ENCODE assay signal across 22 cellular contexts in the genomic region with DNA sequence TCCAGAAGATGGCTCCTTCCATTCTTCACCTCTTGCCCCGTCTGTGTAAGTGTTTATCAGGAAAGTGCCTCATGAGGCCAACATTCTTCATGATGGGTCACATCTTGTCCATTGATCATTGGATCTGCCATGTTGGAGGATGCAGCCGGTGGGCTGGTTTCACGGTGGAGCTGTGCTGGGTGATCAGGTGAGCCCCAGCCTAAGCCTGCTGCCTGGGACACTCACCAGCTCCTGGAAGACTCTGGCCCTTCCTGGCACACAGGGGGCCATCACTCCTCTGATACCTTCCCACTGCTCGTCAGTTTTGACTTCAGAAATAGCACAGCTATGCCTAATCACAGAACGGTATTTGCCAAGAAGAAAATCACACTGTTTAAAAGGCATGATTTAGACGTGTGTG. TPM values are rescaled to one million over a fixed set of nuclear protein-coding genes. Genes with fewer than 3 reads are reported as not detected.
A peak's percentile ranks its signal among the peaks of the same experiment; 100 is the strongest.
DNase-seq lines count a peak whose midpoint lies in the region; ATAC-seq, FAIRE-seq and TF ChIP-seq lines count a peak whose summit lies in the region.
"Had no signal": no experiment of that assay in that cellular context is flagged by ENCODE, and none has a peak within 500 bp of the region (broad histone marks: within the 10 kb centered on the region; RNA-seq: fewer than 3 reads in every experiment).

No MANE protein-coding gene starts in this region.

- H3K23ac ChIP-seq in H1 (ENCODE audit: insufficient read length), result no peak overlapping the region

- H3K4me1 ChIP-seq in H1 (replicated peaks in 1 of 4; ENCODE audit: control insufficient read depth in 3 of 4, insufficient read depth in 4 of 4, low read length in 3 of 4) (no peaks in the 10 kb centered on the region), GM23248 (ENCODE audit: insufficient read depth) (no peaks in the 10 kb centered on the region)
- H3K4me1 ChIP-seq: Peyer's patch, SJSA1 had no signal

- no peak overlapping the region for H4K91ac ChIP-seq in H1 (replicated peaks; ENCODE audit: insufficient read length, low read length)

- TF ChIP-seq RAD21 in H1 (IDR thresholded peaks at IDR 0.05 in 1 of 2, conservative IDR thresholded peaks at IDR 0.05 in 1 of 2; ENCODE audit: low read depth in 2 of 2, low read length in 2 of 2), result no peak

- POLR2A ChIA-PET in H1 (lab: Charles Lee; ENCODE audit: partially characterized antibody), result no interaction called here

- peaks cover 0 to 7% of the 10 kb centered on the region in 2 experiments for H4K20me1 ChIP-seq in H1 (replicated peaks in 1 of 2; ENCODE audit: control insufficient read depth in 1 of 2, insufficient read depth in 2 of 2, low read length in 2 of 2)
- H4K20me1 ChIP-seq in GM23248 (ENCODE audit: insufficient read depth), result no peaks in the 10 kb centered on the region
- H4K20me1 ChIP-seq: BLaER1 treated with 17β-estradiol and CSF1 and Interleukin-3, amounts not matched to agents 10 nM and 100 nM had no signal

- H4K5ac ChIP-seq in H1 (ENCODE audit: insufficient read length, low read depth, low read length), result no peak overlapping the region

- no peak overlapping the region for H3K14ac ChIP-seq in H1 (ENCODE audit: insufficient read length)

- peak overlapping the region; percentile 72 for H3K27ac Mint-ChIP-seq in stimulated activated naive CD8-positive, alpha-beta T cell treated with anti-CD3 and anti-CD28 coated beads, Interleukin-15, Interleukin-2, amounts not matched to agents 100 ng/mL and 50 ng/mL, for 24 hours
- peak overlapping the region in 1 of 2 donors; percentile 39 for H3K27ac Mint-ChIP-seq in stimulated activated naive CD8-positive, alpha-beta T cell treated with anti-CD3 and anti-CD28 coated beads, Interleukin-15, amount 100 ng/mL, for 72 hours
- peak overlapping the region; percentile 70 for H3K27ac Mint-ChIP-seq in activated T-helper 1 cell treated with anti-CD3 and anti-CD28 coated beads, Interleukin-12 subunit alpha, Interleukin-12 subunit beta, Interleukin-2, Interleukin-4 antibody, amounts not matched to agents 30 ng/mL and 10 ng/mL and 1 ng/mL, durations not matched to agents 14 hours and 24 hours and 36 hours

- H2AFZ ChIP-seq in H1 (ENCODE audit: low read length) (no peak overlapping the region), GM23248 (no peak overlapping the region)

- H3K79me2 ChIP-seq in H1 (ENCODE audit: control insufficient read depth in 1 of 2, insufficient read depth in 2 of 2, low read length in 2 of 2) (no peaks in the 10 kb centered on the region), GM23248 (ENCODE audit: insufficient read depth) (no peaks in the 10 kb centered on the region)

- H4K8ac ChIP-seq in H1 (ENCODE audit: extremely low read depth, insufficient read depth, low read length), result no peak overlapping the region

- H3K79me1 ChIP-seq in H1 (ENCODE audit: low read depth, low read length), result no peaks in the 10 kb centered on the region

- in situ Hi-C loops in GM23248 (cut with MboI), result no loop called here

- H3K9me2 ChIP-seq in GM23248 (ENCODE audit: insufficient read depth), result no peaks in the 10 kb centered on the region

- no peak overlapping the region for H2BK20ac ChIP-seq in H1 (ENCODE audit: low read length)

- no peak overlapping the region for H3K4ac ChIP-seq in H1 (replicated peaks; ENCODE audit: insufficient read length, low read depth, low read length)

- no peak for DNase-seq in stimulated activated naive CD8-positive, alpha-beta T cell treated with anti-CD3 and anti-CD28 coated beads, Interleukin-15, amount 100 ng/mL, for 72 hours
- no peak for DNase-seq in activated T-helper 1 cell treated with anti-CD3 and anti-CD28 coated beads, Interleukin-12 subunit alpha, Interleukin-12 subunit beta, Interleukin-2, Interleukin-4 antibody, amounts not matched to agents 30 ng/mL and 10 ng/mL and 1 ng/mL, durations not matched to agents 14 hours and 24 hours and 36 hours (ENCODE audit: low spot score)
- no peak for DNase-seq in H1 (ENCODE audit: low read depth in 1 of 2, low spot score in 2 of 2)
- DNase-seq in GM10266 (ENCODE audit: extremely low spot score), result no peak
- no peak for DNase-seq in GM23248
- DNase-seq: COR-L47; DMS 273 treated with DMSO at 0.1 percent for 48 hours; HCEC 1CT; KG1; NCI-H1105 treated with DMSO at 0.1 percent for 48 hours; NCI-H1694; NCI-H2081 treated with DMSO at 0.1 percent for 48 hours; NCI-H748 treated with DMSO at 0.1 percent for 48 hours; NK-92 treated with Interleukin-12 subunit alpha and Interleukin-12 subunit beta, amount 100 ng/mL, for 24 hours; Peyer's patch had no signal

- no peak overlapping the region for H2BK12ac ChIP-seq in H1 (ENCODE audit: low read depth, low read length)

- 81% methylated on average over 6 of the region's 6 CpGs; no CpG with 5 or more reads in 1 of the 2 experiments for WGBS in H1 (ENCODE audit: extremely low coverage in 1 of 2, insufficient coverage in 1 of 2, insufficient read length in 1 of 2, insufficient replicate concordance in 2 of 2, low coverage in 1 of 2, low lambda C conversion rate in 2 of 2, missing lambda C conversion rate in 1 of 2), 2 experiments
- 32% methylated on average over 6 of the region's 6 CpGs for WGBS in GM23248 (ENCODE audit: low coverage in 1 of 2, low lambda C conversion rate in 2 of 2, missing lambda C conversion rate in 2 of 2), 2 experiments

- CTCF ChIA-PET in H1 (lab: Charles Lee; ENCODE audit: partially characterized antibody), result interaction anchor here (1.4 to 1.6 kb wide), 4 partner anchors 30 to 183 kb away, joined by 4 to 7 read pairs (median 5); no protein-coding TSS in a partner anchor

- FAIRE-seq in H1 (lab: Jason Lieb, UNC), result no peak
- FAIRE-seq: G401.6, HepG2 had no signal

- H3K23me2 ChIP-seq in H1 (ENCODE audit: low read depth, low read length), result peaks cover 6% of the 10 kb centered on the region; the same call in 1 of the 2 replicates

- peaks cover 70% of the 10 kb centered on the region for H3K4me1 Mint-ChIP-seq in stimulated activated naive CD8-positive, alpha-beta T cell treated with anti-CD3 and anti-CD28 coated beads, Interleukin-15, Interleukin-2, amounts not matched to agents 100 ng/mL and 50 ng/mL, for 24 hours (ENCODE audit: low read depth)
- peaks cover 95% of the 10 kb centered on the region for H3K4me1 Mint-ChIP-seq in stimulated activated naive CD8-positive, alpha-beta T cell treated with anti-CD3 and anti-CD28 coated beads, Interleukin-15, amount 100 ng/mL, for 72 hours
- H3K4me1 Mint-ChIP-seq in activated T-helper 1 cell treated with anti-CD3 and anti-CD28 coated beads, Interleukin-12 subunit alpha, Interleukin-12 subunit beta, Interleukin-2, Interleukin-4 antibody, amounts not matched to agents 30 ng/mL and 10 ng/mL and 1 ng/mL, durations not matched to agents 14 hours and 24 hours and 36 hours (ENCODE audit: low read depth), result peaks cover 49% of the 10 kb centered on the region

- TF ChIP-seq EP300 in H1 (IDR thresholded peaks at IDR 0.05; ENCODE audit: borderline replicate concordance in 1 of 2, low read depth in 2 of 2, low read length in 2 of 2), result no peak

- H3K4me2 ChIP-seq in H1 (ENCODE audit: insufficient read depth in 1 of 2, low read depth in 2 of 2, low read length in 2 of 2), result no peak overlapping the region
- no peak overlapping the region for H3K4me2 ChIP-seq in GM23248 (ENCODE audit: unreplicated experiment)
- H3K4me2 ChIP-seq: BLaER1 treated with 17β-estradiol and CSF1 and Interleukin-3, amounts not matched to agents 10 nM and 100 nM had no signal

- no peak for TF ChIP-seq POLR2A in H1 (IDR thresholded peaks at IDR 0.05; ENCODE audit: control extremely low read depth in 1 of 2, low read depth in 2 of 2, low read length in 2 of 2)

- 0 out of 2 replicates have a peak overlapping the region, but pooled peaks have one; percentile 8 for H2BK15ac ChIP-seq in H1 (ENCODE audit: low read length)

- TF ChIP-seq CTCF in H1 (IDR thresholded peaks at IDR 0.05; ENCODE audit: control extremely low read depth in 1 of 3, insufficient read depth in 1 of 3, low read depth in 1 of 3, low read length in 3 of 3) (no peak), GM10266 (IDR thresholded peaks at IDR 0.05; ENCODE audit: control insufficient read depth, insufficient read depth, low read depth, missing control alignments) (no peak)

- H3K56ac ChIP-seq in H1 (replicated peaks; ENCODE audit: insufficient read length, low read depth, low read length), result no peak overlapping the region

- H2BK120ac ChIP-seq in H1 (replicated peaks; ENCODE audit: low read depth, low read length), result no peak overlapping the region

- no peak for ATAC-seq in stimulated activated naive CD8-positive, alpha-beta T cell treated with anti-CD3 and anti-CD28 coated beads, Interleukin-15, amount 100 ng/mL, for 72 hours
- no peak for ATAC-seq in HG02981 (IDR thresholded peaks at IDR 0.05; ENCODE audit: unreplicated experiment)
- ATAC-seq: HepG2 had no signal

- no peak overlapping the region for H2BK5ac ChIP-seq in H1 (ENCODE audit: low read depth, low read length)

- no peak overlapping the region for H3K4me3 Mint-ChIP-seq in stimulated activated naive CD8-positive, alpha-beta T cell treated with anti-CD3 and anti-CD28 coated beads, Interleukin-15, Interleukin-2, amounts not matched to agents 100 ng/mL and 50 ng/mL, for 24 hours
- H3K4me3 Mint-ChIP-seq in stimulated activated naive CD8-positive, alpha-beta T cell treated with anti-CD3 and anti-CD28 coated beads, Interleukin-15, amount 100 ng/mL, for 72 hours, result no peak overlapping the region
- H3K4me3 Mint-ChIP-seq in activated T-helper 1 cell treated with anti-CD3 and anti-CD28 coated beads, Interleukin-12 subunit alpha, Interleukin-12 subunit beta, Interleukin-2, Interleukin-4 antibody, amounts not matched to agents 30 ng/mL and 10 ng/mL and 1 ng/mL, durations not matched to agents 14 hours and 24 hours and 36 hours, result no peak overlapping the region

- no peaks in the 10 kb centered on the region for H3K27me3 ChIP-seq in H1 (replicated peaks in 1 of 4; ENCODE audit: control insufficient read depth in 3 of 4, extremely low read depth in 1 of 4, insufficient read depth in 3 of 4, low read length in 3 of 4)
- no peaks in the 10 kb centered on the region for H3K27me3 ChIP-seq in GM23248 (replicated peaks; ENCODE audit: insufficient read depth)
- H3K27me3 ChIP-seq: BLaER1 treated with 17β-estradiol and CSF1 and Interleukin-3, amounts not matched to agents 10 nM and 100 nM; Peyer's patch; SJSA1 had no signal

- H3K27me3 Mint-ChIP-seq in stimulated activated naive CD8-positive, alpha-beta T cell treated with anti-CD3 and anti-CD28 coated beads, Interleukin-15, Interleukin-2, amounts not matched to agents 100 ng/mL and 50 ng/mL, for 24 hours, result peaks cover 3% of the 10 kb centered on the region
- H3K27me3 Mint-ChIP-seq in stimulated activated naive CD8-positive, alpha-beta T cell treated with anti-CD3 and anti-CD28 coated beads, Interleukin-15, amount 100 ng/mL, for 72 hours, result no peaks in the 10 kb centered on the region
- H3K27me3 Mint-ChIP-seq in activated T-helper 1 cell treated with anti-CD3 and anti-CD28 coated beads, Interleukin-12 subunit alpha, Interleukin-12 subunit beta, Interleukin-2, Interleukin-4 antibody, amounts not matched to agents 30 ng/mL and 10 ng/mL and 1 ng/mL, durations not matched to agents 14 hours and 24 hours and 36 hours (ENCODE audit: insufficient read depth), result no peaks in the 10 kb centered on the region

- intact Hi-C loops in activated T-helper 1 cell treated with anti-CD3 and anti-CD28 coated beads, Interleukin-12 subunit alpha, Interleukin-12 subunit beta, Interleukin-2, Interleukin-4 antibody, amounts not matched to agents 30 ng/mL and 10 ng/mL and 1 ng/mL, durations not matched to agents 14 hours and 24 hours and 36 hours (cut with micrococcal nuclease), result loop anchor here (2.0 kb wide), 1 partner anchor 49 kb away; no protein-coding TSS in a partner anchor

- H3K4me3 ChIP-seq in H1 (ENCODE audit: extremely low read depth in 1 of 4, insufficient read depth in 2 of 4, low read depth in 3 of 4, low read length in 4 of 4) (no peak overlapping the region), GM23248 (no peak overlapping the region)
- H3K4me3 ChIP-seq: BLaER1 treated with 17β-estradiol and CSF1 and Interleukin-3, amounts not matched to agents 10 nM and 100 nM; Peyer's patch; SJSA1 had no signal

- H3K9me3 ChIP-seq in H1 (ENCODE audit: insufficient read depth in 2 of 2, low read depth in 1 of 2, low read length in 1 of 2) (no peaks in the 10 kb centered on the region), GM23248 (ENCODE audit: low read depth) (no peaks in the 10 kb centered on the region)
- H3K9me3 ChIP-seq: Peyer's patch, SJSA1 had no signal

- H3K9ac ChIP-seq in H1 (replicated peaks in 1 of 4; ENCODE audit: extremely low read depth in 1 of 4, low read depth in 3 of 4, low read length in 3 of 4), result no peak overlapping the region
- H3K9ac ChIP-seq in GM23248, result no peak overlapping the region
- H3K9ac ChIP-seq: BLaER1 treated with 17β-estradiol and CSF1 and Interleukin-3, amounts not matched to agents 10 nM and 100 nM had no signal

- no peak overlapping the region for H3K18ac ChIP-seq in H1 (ENCODE audit: extremely low read depth, low read length)

- H3K36me3 ChIP-seq in H1 (ENCODE audit: control insufficient read depth in 2 of 4, insufficient read depth in 4 of 4, low read length in 3 of 4) (no peaks in the 10 kb centered on the region), GM23248 (ENCODE audit: low read depth) (no peaks in the 10 kb centered on the region)
- H3K36me3 ChIP-seq: BLaER1 treated with 17β-estradiol and CSF1 and Interleukin-3, amounts not matched to agents 10 nM and 100 nM; Peyer's patch; SJSA1 had no signal

- H3K36me3 Mint-ChIP-seq in stimulated activated naive CD8-positive, alpha-beta T cell treated with anti-CD3 and anti-CD28 coated beads, Interleukin-15, Interleukin-2, amounts not matched to agents 100 ng/mL and 50 ng/mL, for 24 hours (ENCODE audit: low read depth), result peaks cover 80% of the 10 kb centered on the region
- H3K36me3 Mint-ChIP-seq in activated T-helper 1 cell treated with anti-CD3 and anti-CD28 coated beads, Interleukin-12 subunit alpha, Interleukin-12 subunit beta, Interleukin-2, Interleukin-4 antibody, amounts not matched to agents 30 ng/mL and 10 ng/mL and 1 ng/mL, durations not matched to agents 14 hours and 24 hours and 36 hours (ENCODE audit: low read depth), result peaks cover 90% of the 10 kb centered on the region

- H2AK5ac ChIP-seq in H1 (ENCODE audit: low read depth, low read length), result no peak overlapping the region

- H3K9me3 Mint-ChIP-seq in stimulated activated naive CD8-positive, alpha-beta T cell treated with anti-CD3 and anti-CD28 coated beads, Interleukin-15, Interleukin-2, amounts not matched to agents 100 ng/mL and 50 ng/mL, for 24 hours, result peaks cover 5% of the 10 kb centered on the region
- H3K9me3 Mint-ChIP-seq in stimulated activated naive CD8-positive, alpha-beta T cell treated with anti-CD3 and anti-CD28 coated beads, Interleukin-15, amount 100 ng/mL, for 72 hours, result peaks cover 6 to 8% of the 10 kb centered on the region in 2 donors
- H3K9me3 Mint-ChIP-seq in activated T-helper 1 cell treated with anti-CD3 and anti-CD28 coated beads, Interleukin-12 subunit alpha, Interleukin-12 subunit beta, Interleukin-2, Interleukin-4 antibody, amounts not matched to agents 30 ng/mL and 10 ng/mL and 1 ng/mL, durations not matched to agents 14 hours and 24 hours and 36 hours, result no peaks in the 10 kb centered on the region

- H3K27ac ChIP-seq in H1 (ENCODE audit: low read depth, low read length) (no peak overlapping the region), GM23248 (no peak overlapping the region)
- H3K27ac ChIP-seq: BLaER1 treated with 17β-estradiol and CSF1 and Interleukin-3, amounts not matched to agents 10 nM and 100 nM; Peyer's patch; SJSA1 had no signal

- no peaks in the 10 kb centered on the region for H3F3A ChIP-seq in GM23248 (ENCODE audit: insufficient read depth)

RNA-seq across cellular contexts. Expression of a gene that starts 38.3 kb away (rescaled TPM):
- 69.1 and 70.8 TPM in 2 replicates for total RNA-seq in activated T-helper 1 cell treated with anti-CD3 and anti-CD28 coated beads, Interleukin-12 subunit alpha, Interleukin-12 subunit beta, Interleukin-2, Interleukin-4 antibody, amounts not matched to agents 30 ng/mL and 10 ng/mL and 1 ng/mL, durations not matched to agents 14 hours and 24 hours and 36 hours
- not detected in 2 replicates for total RNA-seq in H1 (2021; fragmentation: NEBNext Ultra II Directional; extraction: Animal tissue kit (Norgen Biotek cat#: 25700))
- polyA plus RNA-seq in H1 (2011; rRNA removed) (not detected in 2 replicates), GM23248 (2016; fragmentation: Nextera tagmentation; extraction: Ambion mirVana) (not detected in 2 replicates)
- polyA plus RNA-seq in H1 (2011; cell fraction: cytosol; rRNA removed), result not detected
- not detected for polyA plus RNA-seq in H1 (2011; cell fraction: nucleus; rRNA removed)
- not detected in 4 replicates for polyA plus RNA-seq in H1 (2012, experiment 1 of 2)
- polyA plus RNA-seq in H1 (2012, experiment 2 of 2), result not detected
- polyA plus RNA-seq in H1 (2013, experiment 1 of 2), result not detected
- polyA plus RNA-seq in H1 (2013, experiment 2 of 2), result not detected
- polyA minus RNA-seq in H1 (2011; rRNA and poly(A)+ RNA removed), result 0.19 TPM in 1 of 2 replicates, not detected in the other
- polyA minus RNA-seq in H1 (2011; cell fraction: cytosol; rRNA and poly(A)+ RNA removed), result not detected
- not detected for polyA minus RNA-seq in H1 (2011; cell fraction: nucleus; rRNA and poly(A)+ RNA removed)
- total RNA-seq in GM23248 (2014; rRNA removed; shearing (Covaris generic)), result not detected in 2 replicates
- total RNA-seq: HepG2, NCI-H460, SJSA1 had no signal
- polyA plus RNA-seq: HepG2 had no signal

RNA-seq across cellular contexts. Expression of a gene that starts 46.1 kb away (rescaled TPM):
- 33.7 and 41.3 TPM in 2 replicates for total RNA-seq in activated T-helper 1 cell treated with anti-CD3 and anti-CD28 coated beads, Interleukin-12 subunit alpha, Interleukin-12 subunit beta, Interleukin-2, Interleukin-4 antibody, amounts not matched to agents 30 ng/mL and 10 ng/mL and 1 ng/mL, durations not matched to agents 14 hours and 24 hours and 36 hours
- total RNA-seq in H1 (2021; fragmentation: NEBNext Ultra II Directional; extraction: Animal tissue kit (Norgen Biotek cat#: 25700)), result not detected in 2 replicates
- polyA plus RNA-seq in H1 (2011; rRNA removed), result 0.38 and 0.75 TPM in 2 replicates
- polyA plus RNA-seq in H1 (2011; cell fraction: cytosol; rRNA removed), result 0.61 TPM
- polyA plus RNA-seq in H1 (2011; cell fraction: nucleus; rRNA removed), result 0.63 TPM
- polyA plus RNA-seq in H1 (2012, experiment 1 of 2), result 0.19 to 0.52 TPM (median 0.36 TPM) in 3 of 4 replicates, not detected in the other
- polyA plus RNA-seq in H1 (2012, experiment 2 of 2), result 0.16 TPM
- polyA plus RNA-seq in H1 (2013, experiment 1 of 2), result 0.06 TPM
- polyA plus RNA-seq in H1 (2013, experiment 2 of 2), result 0.13 TPM
- 0.44 and 0.63 TPM in 2 replicates for polyA minus RNA-seq in H1 (2011; rRNA and poly(A)+ RNA removed)
- not detected for polyA minus RNA-seq in H1 (2011; cell fraction: cytosol; rRNA and poly(A)+ RNA removed)
- 1.3 TPM for polyA minus RNA-seq in H1 (2011; cell fraction: nucleus; rRNA and poly(A)+ RNA removed)
- total RNA-seq in GM23248 (2014; rRNA removed; shearing (Covaris generic)), result not detected in 2 replicates
- polyA plus RNA-seq in GM23248 (2016; fragmentation: Nextera tagmentation; extraction: Ambion mirVana), result not detected in 2 replicates

RNA-seq across cellular contexts. Expression of a gene that starts 54.1 kb away (rescaled TPM):
- not detected in 2 replicates for total RNA-seq in activated T-helper 1 cell treated with anti-CD3 and anti-CD28 coated beads, Interleukin-12 subunit alpha, Interleukin-12 subunit beta, Interleukin-2, Interleukin-4 antibody, amounts not matched to agents 30 ng/mL and 10 ng/mL and 1 ng/mL, durations not matched to agents 14 hours and 24 hours and 36 hours
- total RNA-seq in H1 (2021; fragmentation: NEBNext Ultra II Directional; extraction: Animal tissue kit (Norgen Biotek cat#: 25700)), result 0.36 TPM in 1 of 2 replicates, not detected in the other
- polyA plus RNA-seq in H1 (2011; rRNA removed) (0.08 and 0.24 TPM in 2 replicates), GM23248 (2016; fragmentation: Nextera tagmentation; extraction: Ambion mirVana) (0.14 TPM in 1 of 2 replicates, not detected in the other)
- polyA plus RNA-seq in H1 (2011; cell fraction: cytosol; rRNA removed), result 0.39 TPM
- polyA plus RNA-seq in H1 (2011; cell fraction: nucleus; rRNA removed), result 0.23 TPM
- 0.37 to 0.63 TPM (median 0.46 TPM) in 4 replicates for polyA plus RNA-seq in H1 (2012, experiment 1 of 2)
- 0.33 TPM for polyA plus RNA-seq in H1 (2012, experiment 2 of 2)
- polyA plus RNA-seq in H1 (2013, experiment 1 of 2), result 0.34 TPM
- polyA plus RNA-seq in H1 (2013, experiment 2 of 2), result 0.42 TPM
- 0.17 TPM in 1 of 2 replicates, not detected in the other for polyA minus RNA-seq in H1 (2011; rRNA and poly(A)+ RNA removed)
- not detected for polyA minus RNA-seq in H1 (2011; cell fraction: cytosol; rRNA and poly(A)+ RNA removed)
- 0.30 TPM for polyA minus RNA-seq in H1 (2011; cell fraction: nucleus; rRNA and poly(A)+ RNA removed)
- 0.32 TPM in 1 of 2 replicates, not detected in the other for total RNA-seq in GM23248 (2014; rRNA removed; shearing (Covaris generic))
- total RNA-seq: HepG2, SJSA1 had no signal
- polyA plus RNA-seq: HepG2 had no signal

Comparison
In these comparisons a context has a peak if more than half of its experiments do, and no peak if none do; other contexts are left out.
1. RNA of a gene that starts 38.3 kb away (total RNA-seq): 69.1 to 70.8 TPM in activated T-helper 1 cell treated with anti-CD3 and anti-CD28 coated beads, Interleukin-12 subunit alpha, Interleukin-12 subunit beta, Interleukin-2, Interleukin-4 antibody, amounts not matched to agents 30 ng/mL and 10 ng/mL and 1 ng/mL, durations not matched to agents 14 hours and 24 hours and 36 hours; not detected in H1 and not detected in GM23248; every median in the first group is over 10 times any median in the second.
2. RNA of a gene that starts 46.1 kb away (total RNA-seq): 33.7 to 41.3 TPM in activated T-helper 1 cell treated with anti-CD3 and anti-CD28 coated beads, Interleukin-12 subunit alpha, Interleukin-12 subunit beta, Interleukin-2, Interleukin-4 antibody, amounts not matched to agents 30 ng/mL and 10 ng/mL and 1 ng/mL, durations not matched to agents 14 hours and 24 hours and 36 hours; not detected in H1 and not detected in GM23248; every median in the first group is over 10 times any median in the second.